12 cellular contexts compared by ENCODE assay signal in the genomic region with DNA sequence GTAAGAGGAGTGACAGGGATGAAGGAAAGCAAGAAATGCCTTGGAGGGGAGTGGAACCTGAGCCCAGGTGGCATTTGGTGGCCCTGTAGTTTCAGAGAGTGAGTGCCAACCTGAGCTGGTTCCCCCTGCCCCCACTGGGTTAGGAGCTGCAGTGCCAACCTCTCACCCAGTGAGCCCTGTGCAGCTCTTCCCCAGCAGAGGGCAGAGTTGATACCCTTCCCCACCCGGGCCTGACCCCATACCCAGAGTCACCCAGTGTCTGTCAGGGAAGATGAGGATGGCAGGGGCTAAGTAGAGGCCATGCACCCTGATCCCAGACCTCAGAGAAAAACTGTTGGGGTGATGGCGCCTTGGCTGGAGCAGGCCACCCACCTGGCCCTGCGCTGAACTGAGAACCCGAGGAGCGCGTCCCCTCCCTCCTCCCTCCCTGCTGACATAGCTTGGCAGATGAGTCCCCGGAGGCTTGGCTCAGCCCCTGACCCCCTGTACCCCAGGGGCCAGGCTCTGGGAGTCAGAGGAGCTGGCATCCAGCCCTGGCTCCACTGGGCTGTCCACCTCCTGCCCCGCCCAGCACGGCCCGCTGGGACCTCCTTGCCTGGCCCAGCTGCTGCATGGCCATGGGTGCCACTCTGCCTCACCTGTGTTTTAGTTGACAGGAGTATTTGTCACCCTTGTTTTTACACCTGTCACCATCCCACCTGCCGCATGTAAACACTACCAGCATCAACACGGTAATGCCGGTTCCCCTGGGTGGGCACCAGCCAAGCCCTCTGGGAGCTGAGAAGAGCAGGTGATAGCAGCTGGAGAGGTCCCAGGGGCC.
DNase-seq lines count a peak whose midpoint lies in the region; ATAC-seq, FAIRE-seq and TF ChIP-seq lines count a peak whose summit lies in the region.
"Had no signal": no experiment of that assay in that cellular context is flagged by ENCODE, and none has a peak within 500 bp of the region (broad histone marks: within the 10 kb centered on the region; RNA-seq: fewer than 3 reads in every experiment).

No MANE protein-coding gene starts in this region.

- CTCF ChIA-PET in endothelial cell of umbilical vein (lab: Charles Lee) (interaction anchor here (0.6 to 1.9 kb wide), 3 partner anchors 10 to 391 kb away, joined by 4 to 6 read pairs (median 5); no protein-coding TSS in a partner anchor), Caco-2 (lab: Charles Lee) (interaction anchor here (0.8 to 1.3 kb wide), 2 partner anchors 10 to 12 kb away, joined by 3 to 4 read pairs; no protein-coding TSS in a partner anchor)

- no peaks in the 10 kb centered on the region for H3K9me3 Mint-ChIP-seq in Caco-2 (ENCODE audit: unreplicated experiment)
- H3K9me3 Mint-ChIP-seq: T-helper 1 cell treated with Interleukin-12 subunit alpha and Interleukin-12 subunit beta and Interleukin-4 antibody, amounts not matched to agents 30 μg/mL and 1 μg/mL, for 36 hours had no signal

- TF ChIP-seq POLR2A in endothelial cell of umbilical vein (IDR thresholded peaks at IDR 0.05; ENCODE audit: low read depth, low read length) (no peak), esophagus muscularis mucosa (IDR thresholded peaks at IDR 0.05; ENCODE audit: low read depth) (no peak)

- no peaks in the 10 kb centered on the region for H3K4me1 Mint-ChIP-seq in Caco-2 (ENCODE audit: low read depth, unreplicated experiment)
- H3K4me1 Mint-ChIP-seq: B cell had no signal

- ATAC-seq in left ventricle myocardium superior (peak; percentile 34), GM18873 (IDR thresholded peaks at IDR 0.05; ENCODE audit: low FRiP score, unreplicated experiment) (no peak)

- H3K9me3 ChIP-seq in endothelial cell of umbilical vein (replicated peaks; ENCODE audit: control insufficient read depth, insufficient read depth, low read length) (no peaks in the 10 kb centered on the region), Caco-2 (no peaks in the 10 kb centered on the region), esophagus muscularis mucosa (no peaks in the 10 kb centered on the region)

- no peak overlapping the region for H3K9ac ChIP-seq in endothelial cell of umbilical vein (replicated peaks; ENCODE audit: extremely low read depth, insufficient read depth, low read length)

- no peak for FAIRE-seq in endothelial cell of umbilical vein (lab: Jason Lieb, UNC)
- FAIRE-seq: islet of Langerhans had no signal

- H3K4me2 ChIP-seq in endothelial cell of umbilical vein (ENCODE audit: insufficient read depth, low read length), result no peak overlapping the region

- H3K36me3 ChIP-seq in endothelial cell of umbilical vein (ENCODE audit: control insufficient read depth in 2 of 2, extremely low read depth in 1 of 2, insufficient read depth in 2 of 2, low read length in 2 of 2) (no peaks in the 10 kb centered on the region), Caco-2 (ENCODE audit: control insufficient read depth, insufficient read depth, low read length) (no peaks in the 10 kb centered on the region), esophagus muscularis mucosa (no peaks in the 10 kb centered on the region)

- H3K27me3 ChIP-seq in endothelial cell of umbilical vein (ENCODE audit: control insufficient read depth in 2 of 2, insufficient read depth in 2 of 2, low read length in 2 of 2) (no peaks in the 10 kb centered on the region), Caco-2 (replicated peaks; ENCODE audit: control insufficient read depth, insufficient read depth, low read length) (no peaks in the 10 kb centered on the region), esophagus muscularis mucosa (no peaks in the 10 kb centered on the region)

- H3K4me3 Mint-ChIP-seq in Caco-2 (ENCODE audit: unreplicated experiment), result no peak overlapping the region
- H3K4me3 Mint-ChIP-seq: B cell; T-helper 1 cell treated with Interleukin-12 subunit alpha and Interleukin-12 subunit beta and Interleukin-4 antibody, amounts not matched to agents 30 μg/mL and 1 μg/mL, for 36 hours had no signal

- no peaks in the 10 kb centered on the region for H4K20me1 ChIP-seq in endothelial cell of umbilical vein (replicated peaks; ENCODE audit: control insufficient read depth, extremely low read depth, insufficient read depth, low read length)

- H3K27me3 Mint-ChIP-seq in Caco-2 (ENCODE audit: insufficient read depth, unreplicated experiment), result no peaks in the 10 kb centered on the region

- TF ChIP-seq EP300 in esophagus muscularis mucosa (IDR thresholded peaks at IDR 0.05), result no peak

- 81% methylated on average over 12 of the region's 13 CpGs for WGBS in esophagus muscularis mucosa

- no peak overlapping the region for H3K27ac Mint-ChIP-seq in Caco-2 (ENCODE audit: unreplicated experiment)
- H3K27ac Mint-ChIP-seq: B cell; T-helper 1 cell treated with Interleukin-12 subunit alpha and Interleukin-12 subunit beta and Interleukin-4 antibody, amounts not matched to agents 30 μg/mL and 1 μg/mL, for 36 hours had no signal

- H3K27ac ChIP-seq in endothelial cell of umbilical vein (ENCODE audit: insufficient read depth, low read depth, low read length), result no peak overlapping the region
- no peak overlapping the region for H3K27ac ChIP-seq in esophagus muscularis mucosa (replicated peaks in 1 of 4)

- TF ChIP-seq CTCF in endothelial cell of umbilical vein (IDR thresholded peaks at IDR 0.05; ENCODE audit: extremely low read depth in 1 of 2, insufficient read depth in 1 of 2, low read depth in 1 of 2, low read length in 2 of 2), result peak; percentile 7 to 28
- no peak for TF ChIP-seq CTCF in Caco-2 (IDR thresholded peaks at IDR 0.05; ENCODE audit: insufficient read depth in 1 of 2, low read depth in 1 of 2, low read length in 1 of 2, severe bottlenecking in 1 of 2, unreplicated experiment in 1 of 2)
- TF ChIP-seq CTCF in esophagus muscularis mucosa (IDR thresholded peaks at IDR 0.05), result no peak

- H3K79me2 ChIP-seq in endothelial cell of umbilical vein (ENCODE audit: control insufficient read depth, insufficient read depth, low read length), result no peaks in the 10 kb centered on the region

- intact Hi-C loops in left ventricle myocardium superior (cut with micrococcal nuclease) (loop anchor here (10.0 kb wide), 1 partner anchor 267 kb away; no protein-coding TSS in a partner anchor), cardiac septum (cut with DNase I) (no loop called here), endothelial cell of umbilical vein (cut with micrococcal nuclease) (loop anchor here (10.0 kb wide), 3 partner anchors 117 to 467 kb away; partner anchors contain the start of gene GNAO1), Caco-2 (cut with micrococcal nuclease; ENCODE audit: unreplicated experiment) (no loop called here), esophagus muscularis mucosa (cut with DNase I) (no loop called here)

- H3K9me1 ChIP-seq in endothelial cell of umbilical vein (replicated peaks; ENCODE audit: control insufficient read depth, extremely low read depth, insufficient read depth, low read length), result no peaks in the 10 kb centered on the region

- no peak overlapping the region for H2AFZ ChIP-seq in endothelial cell of umbilical vein (ENCODE audit: low read depth, low read length)

- POLR2A ChIA-PET in endothelial cell of umbilical vein (lab: Charles Lee) (no interaction called here), Caco-2 (lab: Charles Lee) (no interaction called here)

- H3K36me3 Mint-ChIP-seq in Caco-2 (ENCODE audit: insufficient read depth, unreplicated experiment), result no peaks in the 10 kb centered on the region

- dilution Hi-C loops in endothelial cell of umbilical vein (cut with MboI; ENCODE audit: extremely low pct_ligation_motif_present, low sequenced_read_pairs), result no loop called here

- no peaks in the 10 kb centered on the region for H3K4me1 ChIP-seq in endothelial cell of umbilical vein (ENCODE audit: control insufficient read depth, extremely low read depth, insufficient read depth, low read length)
- peaks cover 7% of the 10 kb centered on the region for H3K4me1 ChIP-seq in Caco-2
- no peaks in the 10 kb centered on the region for H3K4me1 ChIP-seq in esophagus muscularis mucosa

- H3K4me3 ChIP-seq in endothelial cell of umbilical vein (replicated peaks in 1 of 3; ENCODE audit: insufficient read depth in 1 of 3, low read depth in 1 of 3, low read length in 3 of 3) (no peak overlapping the region), Caco-2 (ENCODE audit: low read depth, low read length) (no peak overlapping the region), esophagus muscularis mucosa (no peak overlapping the region)

- DNase-seq in left ventricle myocardium superior (no peak), cardiac septum (ENCODE audit: low spot score) (no peak), NCI-H2171 (lab: John Stamatoyannopoulos, UW) (peak; percentile 66), endothelial cell of umbilical vein (ENCODE audit: low read depth, low spot score) (no peak), Caco-2 (no peak), hippocampal formation (lab: John Stamatoyannopoulos, UW) (no peak), esophagus muscularis mucosa (ENCODE audit: extremely low spot score) (no peak)
- DNase-seq: MV-4-11 had no signal

- BruUV-seq in endothelial cell of umbilical vein (replicated peaks; lab: Mats Ljungman, UMichigan), result no TSS peak
- no TSS peak for BruUV-seq in Caco-2 (replicated peaks; lab: Mats Ljungman, UMichigan)

TF ChIP-seq in endothelial cell of umbilical vein, 7 proteins besides CTCF, POLR2A, EP300 and RAD21:
- TF ChIP-seq GATA2 (IDR thresholded peaks at IDR 0.05; ENCODE audit: insufficient read depth, insufficient read length, low read depth, low read length) (no peak), MYC (IDR thresholded peaks at IDR 0.05; ENCODE audit: low read depth, low read length) (no peak)

Comparison
In these comparisons a context has a peak if more than half of its experiments do, and no peak if none do; other contexts are left out.
1. intact Hi-C loops: an anchor here in left ventricle myocardium superior (10.0 kb wide) and endothelial cell of umbilical vein (10.0 kb wide); none called in cardiac septum, Caco-2 and esophagus muscularis mucosa.
2. CTCF ChIP-seq: peak in endothelial cell of umbilical vein (2 of 2); none in Caco-2 (0 of 2) and esophagus muscularis mucosa (0 of 3).